Comparison of ENCODE assay signal across 1 cellular context in genomic region chr16:31032736-31033708, GRCh38.
TF ChIP-seq lines count a peak whose summit lies in the region.

A gene with protein sequence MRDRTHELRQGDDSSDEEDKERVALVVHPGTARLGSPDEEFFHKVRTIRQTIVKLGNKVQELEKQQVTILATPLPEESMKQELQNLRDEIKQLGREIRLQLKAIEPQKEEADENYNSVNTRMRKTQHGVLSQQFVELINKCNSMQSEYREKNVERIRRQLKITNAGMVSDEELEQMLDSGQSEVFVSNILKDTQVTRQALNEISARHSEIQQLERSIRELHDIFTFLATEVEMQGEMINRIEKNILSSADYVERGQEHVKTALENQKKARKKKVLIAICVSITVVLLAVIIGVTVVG (plus strand): TSS chr16:31033558. CDS start chr16:31033806, 248 bp downstream.

TF ChIP-seq in HepG2, 621 proteins besides CTCF, POLR2A, EP300 and RAD21 (continued from another document):
- no peak; the same call in 1 of the 2 replicates for TF ChIP-seq KDM5A (IDR thresholded peaks at IDR 0.05; ENCODE audit: borderline replicate concordance, low read length)
- TF ChIP-seq DNMT1 (CRISPR knock-in tag; IDR thresholded peaks at IDR 0.05), result peak; percentile 95; the same call in 1 of the 2 replicates
- peak; percentile 92 for TF ChIP-seq BHLHE40 (IDR thresholded peaks at IDR 0.05; ENCODE audit: low read length)
- TF ChIP-seq, protein P1, sequence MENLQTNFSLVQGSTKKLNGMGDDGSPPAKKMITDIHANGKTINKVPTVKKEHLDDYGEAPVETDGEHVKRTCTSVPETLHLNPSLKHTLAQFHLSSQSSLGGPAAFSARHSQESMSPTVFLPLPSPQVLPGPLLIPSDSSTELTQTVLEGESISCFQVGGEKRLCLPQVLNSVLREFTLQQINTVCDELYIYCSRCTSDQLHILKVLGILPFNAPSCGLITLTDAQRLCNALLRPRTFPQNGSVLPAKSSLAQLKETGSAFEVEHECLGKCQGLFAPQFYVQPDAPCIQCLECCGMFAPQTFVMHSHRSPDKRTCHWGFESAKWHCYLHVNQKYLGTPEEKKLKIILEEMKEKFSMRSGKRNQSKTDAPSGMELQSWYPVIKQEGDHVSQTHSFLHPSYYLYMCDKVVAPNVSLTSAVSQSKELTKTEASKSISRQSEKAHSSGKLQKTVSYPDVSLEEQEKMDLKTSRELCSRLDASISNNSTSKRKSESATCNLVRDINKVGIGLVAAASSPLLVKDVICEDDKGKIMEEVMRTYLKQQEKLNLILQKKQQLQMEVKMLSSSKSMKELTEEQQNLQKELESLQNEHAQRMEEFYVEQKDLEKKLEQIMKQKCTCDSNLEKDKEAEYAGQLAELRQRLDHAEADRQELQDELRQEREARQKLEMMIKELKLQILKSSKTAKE (CRISPR knock-in tag; IDR thresholded peaks at IDR 0.05; ENCODE audit: borderline replicate concordance), result no peak; the same call in 1 of the 2 replicates
- no peak for TF ChIP-seq ZNF609 (CRISPR knock-in tag; IDR thresholded peaks at IDR 0.05; ENCODE audit: borderline replicate concordance)
- peak; percentile 93 for TF ChIP-seq HNF1B (CRISPR knock-in tag; IDR thresholded peaks at IDR 0.05)
- TF ChIP-seq ZNF547 (CRISPR knock-in tag; IDR thresholded peaks at IDR 0.05), result peak; percentile 99
- TF ChIP-seq HMG20B (CRISPR knock-in tag; conservative IDR thresholded peaks at IDR 0.05), result no peak; the same call in 1 of the 2 replicates
- TF ChIP-seq SKI (IDR thresholded peaks at IDR 0.05; ENCODE audit: partially characterized antibody), result no peak
- TF ChIP-seq IKZF1 (IDR thresholded peaks at IDR 0.05), result no peak
- peak; percentile 97 for TF ChIP-seq GABPB1 (CRISPR knock-in tag; IDR thresholded peaks at IDR 0.05)
- TF ChIP-seq ZNF773 (CRISPR knock-in tag; IDR thresholded peaks at IDR 0.05; ENCODE audit: borderline replicate concordance), result no peak
